In the genomic region with DNA sequence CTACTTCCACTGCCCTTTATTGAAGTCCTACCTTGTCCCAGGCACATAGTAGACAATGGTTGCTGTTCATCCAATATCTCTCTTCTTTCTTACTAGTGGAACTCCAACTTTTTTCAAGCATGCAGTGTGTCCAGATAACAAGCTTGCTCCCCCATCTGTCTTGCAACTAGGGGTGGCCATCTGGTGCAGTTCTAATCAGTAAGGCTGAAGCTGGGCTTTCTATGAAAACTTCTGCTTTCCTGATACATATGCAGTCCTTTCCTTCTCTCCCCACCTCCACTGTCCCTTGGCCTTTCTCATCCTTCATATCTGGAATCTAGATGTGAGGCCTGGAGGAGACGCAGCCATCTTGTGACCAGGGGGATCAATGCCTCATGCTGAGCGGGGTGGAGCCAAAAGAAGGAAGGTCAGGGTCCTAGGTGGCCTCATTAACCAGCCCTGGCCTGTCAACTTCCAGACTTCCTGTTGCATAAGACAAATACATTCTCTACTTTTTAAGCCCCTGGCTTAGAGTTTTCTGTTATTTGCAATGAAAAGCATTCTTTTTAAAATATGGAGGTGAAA, we compare ENCODE assay signal across 16 cellular contexts.
"Had no signal": no experiment of that assay in that cellular context is flagged by ENCODE, and none has a peak within 500 bp of the region (broad histone marks: within the 10 kb centered on the region; RNA-seq: fewer than 3 reads in every experiment).

No MANE protein-coding gene starts in this region.

- H3K9me3 ChIP-seq: sigmoid colon, suprapubic skin, thyroid gland had no signal

- DNase-seq: effector memory CD8-positive, alpha-beta T cell; foreskin melanocyte; heart left ventricle; hippocampal formation; left colon; left ventricle myocardium superior; mesendoderm; naive thymus-derived CD4-positive, alpha-beta T cell; nephron progenitor cell; posterior cingulate gyrus; sigmoid colon; stimulated activated naive CD8-positive, alpha-beta T cell treated with anti-CD3 and anti-CD28 coated beads, Interleukin-15, Interleukin-2, amounts not matched to agents 100 U/mL and 50 U/mL, for 24 hours; thyroid gland had no signal

- H3K27ac ChIP-seq: heart left ventricle, sigmoid colon, skin epidermis, suprapubic skin, thyroid gland had no signal

- H3K4me1 ChIP-seq: heart left ventricle, sigmoid colon, suprapubic skin, thyroid gland had no signal

- H3K27me3 ChIP-seq: heart left ventricle, sigmoid colon, suprapubic skin, thyroid gland had no signal

- H3K36me3 ChIP-seq: heart left ventricle, sigmoid colon, suprapubic skin, thyroid gland had no signal

- ATAC-seq: effector memory CD8-positive, alpha-beta T cell; heart left ventricle; left colon; left ventricle myocardium superior; naive thymus-derived CD4-positive, alpha-beta T cell; stimulated activated naive CD8-positive, alpha-beta T cell treated with anti-CD3 and anti-CD28 coated beads, Interleukin-15, Interleukin-2, amounts not matched to agents 100 U/mL and 50 U/mL, for 24 hours had no signal

- H3K4me3 ChIP-seq: heart left ventricle, lung, sigmoid colon, skin epidermis, suprapubic skin, thyroid gland had no signal
